Comparison of ENCODE assay signal across 23 cellular contexts in genomic region chr15:49473031-49473430, GRCh38.
"Had no signal": no experiment of that assay in that cellular context is flagged by ENCODE, and none has a peak within 500 bp of the region (broad histone marks: within the 10 kb centered on the region; RNA-seq: fewer than 3 reads in every experiment).

No MANE protein-coding gene starts in this region.

- H3K9me3 ChIP-seq: breast epithelium, esophagus squamous epithelium, left lung, sigmoid colon, testis had no signal

- H3K27ac ChIP-seq: breast epithelium, dorsolateral prefrontal cortex, esophagus squamous epithelium, left lung, testis had no signal

- H3K4me1 ChIP-seq: breast epithelium, esophagus squamous epithelium, left lung, testis had no signal

- H3K4me3 ChIP-seq: breast epithelium, dorsolateral prefrontal cortex, esophagus squamous epithelium, left lung, lung, sigmoid colon, testis had no signal

- H3K27me3 ChIP-seq: breast epithelium, dorsolateral prefrontal cortex, esophagus squamous epithelium, left lung, sigmoid colon, testis had no signal

- DNase-seq: activated B cell treated with CpG ODN at 0.5 μM for 24 hours; activated CD4-positive, alpha-beta T cell treated with anti-CD3 and anti-CD28 coated beads for 36 hours; activated CD4-positive, alpha-beta T cell treated with anti-CD3 and anti-CD28 coated beads, Interleukin-2, amount 50 U/mL, for 4 hours; activated effector memory CD4-positive, alpha-beta T cell treated with Interleukin-2 at 50 U/mL for 16 hours; activated naive CD4-positive, alpha-beta T cell treated with anti-CD3 and anti-CD28 coated beads for 36 hours; activated naive CD8-positive, alpha-beta T cell treated with anti-CD3 and anti-CD28 coated beads, Interleukin-2, amount 10 ng/mL, durations not matched to agents 7 days and 5 days; activated T-cell treated with anti-CD3 and anti-CD28 coated beads, Interleukin-2, amount 50 U/mL, for 72 hours; amniotic stem cell; dorsolateral prefrontal cortex; esophagus squamous epithelium; foreskin fibroblast; kidney glomerular epithelial cell; left lung; naive thymus-derived CD4-positive, alpha-beta T cell; occipital lobe; sigmoid colon; stimulated activated CD4-positive, alpha-beta T cell treated with anti-CD3 and anti-CD28 coated beads, Interleukin-2, amount 100 ng/mL, for 48 hours; stimulated activated CD8-positive, alpha-beta memory T cell treated with anti-CD3 and anti-CD28 coated beads, Interleukin-4, amount 100 ng/mL, for 48 hours; stimulated activated naive B cell treated with anti-CD40 and anti-IgM and Interleukin-4, amounts not matched to agents 10 μg/mL and 1 μg/mL and 100 μg/mL, for 72 hours; T-helper 17 cell; testis had no signal

- H3K36me3 ChIP-seq: breast epithelium, esophagus squamous epithelium, left lung, sigmoid colon had no signal

- ATAC-seq: activated CD4-positive, alpha-beta T cell treated with anti-CD3 and anti-CD28 coated beads for 36 hours; activated T-cell treated with anti-CD3 and anti-CD28 coated beads, Interleukin-2, amount 50 U/mL, for 72 hours; left lung; naive thymus-derived CD4-positive, alpha-beta T cell; stimulated activated naive B cell treated with anti-CD40 and anti-IgM and Interleukin-4, amounts not matched to agents 10 μg/mL and 1 μg/mL and 100 μg/mL, for 72 hours; T-helper 17 cell had no signal
